ENCODE assay signal across 9 cellular contexts in the genomic region with DNA sequence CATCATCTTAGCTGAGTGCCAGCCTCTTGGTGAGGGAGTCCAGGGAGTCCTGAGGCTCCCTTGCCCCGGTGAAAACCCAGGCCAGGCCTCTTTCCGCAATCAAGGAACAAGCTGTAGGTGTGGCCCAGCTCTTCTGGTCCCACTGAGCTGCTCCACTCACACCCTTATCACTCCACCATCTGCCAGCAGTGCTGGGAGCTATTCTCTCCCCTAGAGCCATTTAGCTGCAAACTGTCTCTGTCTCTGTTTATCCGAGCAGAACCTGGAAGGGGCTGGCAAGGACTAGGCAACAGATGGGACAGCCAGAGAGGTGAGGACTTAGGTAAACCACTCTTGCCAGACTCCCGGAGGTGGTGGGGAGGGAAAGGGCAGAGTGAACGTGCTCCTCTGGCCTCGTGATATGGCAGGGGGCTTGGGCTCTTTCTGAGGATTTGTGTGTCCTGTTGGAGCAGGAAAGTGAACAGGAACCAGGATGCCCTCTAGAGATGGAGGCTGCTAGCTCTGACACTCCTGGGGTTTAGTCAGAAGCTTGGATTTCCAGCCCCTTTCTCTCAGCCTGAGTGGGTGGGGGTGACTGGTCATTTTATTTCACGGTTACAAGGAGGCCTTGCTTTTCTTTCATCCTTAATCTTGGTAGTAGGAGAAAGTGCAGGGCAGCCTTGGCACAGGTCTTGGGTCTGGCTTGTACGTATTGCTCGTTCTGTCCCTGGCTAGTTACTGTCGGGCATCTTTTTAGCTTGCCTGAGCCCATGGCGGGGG. TPM values are rescaled to one million over a fixed set of nuclear protein-coding genes. Genes with fewer than 3 reads are reported as not detected.
DNase-seq lines count a peak whose midpoint lies in the region; ATAC-seq, FAIRE-seq and TF ChIP-seq lines count a peak whose summit lies in the region.
"Had no signal": no experiment of that assay in that cellular context is flagged by ENCODE, and none has a peak within 500 bp of the region (broad histone marks: within the 10 kb centered on the region; RNA-seq: fewer than 3 reads in every experiment).

No MANE protein-coding gene starts in this region.

- H3K27ac ChIP-seq in WERI-Rb-1 (peak overlapping the region; percentile 38), cardiac muscle cell (peak overlapping the region; percentile 24), skeletal muscle tissue (ENCODE audit: low read depth, low read length) (peak overlapping the region; percentile 62)

- intact Hi-C loops in posterior cingulate gyrus (cut with DNase I): no loop called here

- H3K36me3 ChIP-seq in WERI-Rb-1 (no peaks in the 10 kb centered on the region), cardiac muscle cell (no peaks in the 10 kb centered on the region), skeletal muscle tissue (ENCODE audit: control insufficient read depth in 3 of 3, insufficient read depth in 3 of 3, low read length in 3 of 3) (no peaks in the 10 kb centered on the region)

- peak; percentile 23; the same call in 1 of the 2 replicates for TF ChIP-seq CTCF in WERI-Rb-1 (IDR thresholded peaks at IDR 0.05; ENCODE audit: low read depth, low read length)
- no peak for TF ChIP-seq CTCF in cardiac muscle cell (IDR thresholded peaks at IDR 0.05; ENCODE audit: low read depth, low read length)

- peaks cover 9% of the 10 kb centered on the region for H3K4me1 ChIP-seq in cardiac muscle cell (ENCODE audit: low read depth)
- peaks cover 15 to 22% (median 20%) of the 10 kb centered on the region in 3 donors for H3K4me1 ChIP-seq in skeletal muscle tissue (ENCODE audit: control insufficient read depth in 3 of 3, insufficient read depth in 3 of 3, low read length in 3 of 3)

- H3K27me3 ChIP-seq in WERI-Rb-1 (ENCODE audit: insufficient read depth, low read depth, severe bottlenecking): no peaks in the 10 kb centered on the region
- no peaks in the 10 kb centered on the region for H3K27me3 ChIP-seq in cardiac muscle cell
- H3K27me3 ChIP-seq in skeletal muscle tissue (ENCODE audit: control insufficient read depth in 3 of 3, insufficient read depth in 3 of 3, low read length in 3 of 3): no peaks in the 10 kb centered on the region

- H3K9ac ChIP-seq in skeletal muscle tissue (ENCODE audit: low read depth in 1 of 3, low read length in 3 of 3): peak overlapping the region in 1 of 3 donors; percentile 46

- FAIRE-seq in GM19239 (lab: Jason Lieb, UNC): no peak
- FAIRE-seq: GM12891 had no signal

- H3K9me3 ChIP-seq in WERI-Rb-1 (ENCODE audit: severe bottlenecking) (peaks cover 6% of the 10 kb centered on the region), cardiac muscle cell (ENCODE audit: low read depth) (no peaks in the 10 kb centered on the region), skeletal muscle tissue (ENCODE audit: control insufficient read depth in 3 of 3, low read length in 3 of 3) (no peaks in the 10 kb centered on the region)

- no peak overlapping the region for H3K4me3 ChIP-seq in WERI-Rb-1 (ENCODE audit: low read depth, low read length)
- H3K4me3 ChIP-seq in cardiac muscle cell: no peak overlapping the region
- H3K4me3 ChIP-seq in skeletal muscle tissue (ENCODE audit: low read length in 3 of 3): no peak overlapping the region

- no peak for ATAC-seq in GM19328 (IDR thresholded peaks at IDR 0.05; ENCODE audit: unreplicated experiment)

- peak in 63 of 76 experiments; percentile 6 to 69 (median 38) for DNase-seq in HUDEP-2 (lab: John Stamatoyannopoulos, UW; ENCODE audit: unreplicated experiment in 76 of 76)
- peak; percentile 84 for DNase-seq in WERI-Rb-1
- DNase-seq in cardiac muscle cell (ENCODE audit: low read depth in 1 of 2, low spot score in 1 of 2): peak in 1 of 2 donors; percentile 28
- DNase-seq in posterior cingulate gyrus: no peak
- no peak for DNase-seq in GM19239 (ENCODE audit: insufficient read length, low spot score)
- no peak for DNase-seq in stimulated activated CD4-positive, alpha-beta T cell treated with anti-CD3 and anti-CD28 coated beads, Interleukin-2, amount 100 ng/mL, for 48 hours

RNA-seq across cellular contexts. Expression of gene B3GNT2, which starts 19.6 kb away (rescaled TPM):
- total RNA-seq in cardiac muscle cell: 8.9 and 11.1 TPM in 2 replicates
- 14.7 and 15.9 TPM in 2 replicates for polyA plus RNA-seq in cardiac muscle cell
- total RNA-seq in skeletal muscle tissue: 11.0 TPM

Comparison
In these comparisons a context has a peak if more than half of its experiments do, and no peak if none do; other contexts are left out.
1. DNase-seq: peak in HUDEP-2 (63 of 76) and WERI-Rb-1 (single experiment); none in posterior cingulate gyrus (0 of 10), GM19239 (single experiment) and stimulated activated CD4-positive, alpha-beta T cell treated with anti-CD3 and anti-CD28 coated beads, Interleukin-2, amount 100 ng/mL, for 48 hours (0 of 2).
2. Peak in every context shown above with its lines, with median percentiles within 50 percentile points of each other: H3K27ac ChIP-seq.